9 cellular contexts compared by ENCODE assay signal in the genomic region with DNA sequence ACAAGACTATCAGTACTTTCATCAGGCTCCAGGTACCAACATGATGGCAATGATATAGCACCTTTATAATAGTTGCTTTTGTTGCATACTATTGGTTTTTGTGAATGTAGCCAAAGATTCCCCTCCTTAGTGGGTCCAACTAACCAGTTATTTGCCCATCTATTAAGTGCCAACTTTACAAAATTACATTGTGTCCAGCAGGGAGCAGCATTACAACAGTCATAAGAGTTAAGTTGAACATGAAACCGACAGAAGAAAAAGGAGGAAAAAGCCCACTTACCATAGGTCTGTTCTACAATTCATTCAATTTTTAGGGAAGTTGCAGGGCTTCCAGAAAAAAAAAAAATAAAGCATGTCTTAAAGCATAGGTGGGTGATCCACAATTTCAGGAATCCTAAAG. TPM values are rescaled to one million over a fixed set of nuclear protein-coding genes. Genes with fewer than 3 reads are reported as not detected.
A peak's percentile ranks its signal among the peaks of the same experiment; 100 is the strongest.
DNase-seq lines count a peak whose midpoint lies in the region; ATAC-seq, FAIRE-seq and TF ChIP-seq lines count a peak whose summit lies in the region.
"Had no signal": no experiment of that assay in that cellular context is flagged by ENCODE, and none has a peak within 500 bp of the region (broad histone marks: within the 10 kb centered on the region; RNA-seq: fewer than 3 reads in every experiment).

No MANE protein-coding gene starts in this region.

- CTCF ChIA-PET in Calu3 (lab: Charles Lee) (interaction anchor here (1.0 kb wide), 1 partner anchor 325 kb away, joined by 3 read pairs; no protein-coding TSS in a partner anchor), HCT116 (lab: Charles Lee) (interaction anchor here (0.9 to 1.0 kb wide), 2 partner anchors 383 to 470 kb away, joined by 3 to 7 read pairs; no protein-coding TSS in a partner anchor)

- no peak overlapping the region for H2AFZ ChIP-seq in HCT116 (ENCODE audit: low read depth, low read length, poor library complexity, severe bottlenecking)

- H4K20me1 ChIP-seq in HCT116 (ENCODE audit: insufficient read depth) = peaks cover 15% of the 10 kb centered on the region; the same call in 1 of the 2 replicates

- H3K36me3 ChIP-seq in HCT116 (ENCODE audit: control insufficient read depth in 1 of 2, insufficient read depth in 2 of 2, low read length in 2 of 2) = no peaks in the 10 kb centered on the region

- intact Hi-C loops in Calu3 (cut with micrococcal nuclease; ENCODE audit: unreplicated experiment) (loop anchor here (1.0 to 10.0 kb wide), 5 partner anchors 153 to 684 kb away; no protein-coding TSS in a partner anchor), HCT116 (cut with micrococcal nuclease) (loop anchor here (1.0 to 10.0 kb wide), 3 partner anchors 243 to 469 kb away; no protein-coding TSS in a partner anchor)

- no peaks in the 10 kb centered on the region for H3K4me1 Mint-ChIP-seq in Calu3 (ENCODE audit: low read depth, unreplicated experiment)
- H3K4me1 Mint-ChIP-seq in stimulated activated effector memory CD8-positive, alpha-beta T cell treated with anti-CD3 and anti-CD28 coated beads, Interleukin-12 subunit alpha, Interleukin-12 subunit beta, amount 100 ng/mL, for 72 hours = peaks cover 22% of the 10 kb centered on the region

- no peaks in the 10 kb centered on the region for H3K9me3 ChIP-seq in HCT116 (ENCODE audit: control insufficient read depth in 1 of 2, insufficient read depth in 1 of 2, low read depth in 1 of 2, low read length in 2 of 2)
- H3K9me3 ChIP-seq: mucosa of descending colon had no signal

- ATAC-seq in HCT116 (peak; percentile 55), GM19328 (IDR thresholded peaks at IDR 0.05; ENCODE audit: unreplicated experiment) (no peak)
- no peak for ATAC-seq in stimulated activated effector memory CD8-positive, alpha-beta T cell treated with anti-CD3 and anti-CD28 coated beads, Interleukin-12 subunit alpha, Interleukin-12 subunit beta, amount 100 ng/mL, for 72 hours
- ATAC-seq: mucosa of descending colon had no signal

- BruUV-seq in Calu3 (replicated peaks; lab: Mats Ljungman, UMichigan) = no TSS peak
- BruUV-seq in HCT116 (replicated peaks; lab: Mats Ljungman, UMichigan) = no TSS peak

- RAD21 ChIA-PET in HCT116 (lab: Charles Lee; ENCODE audit: low non-redundant PET in 1 of 2, low total read pairs in 2 of 2, uncharacterized antibody in 2 of 2, unreplicated experiment in 2 of 2) = no interaction called here

- no peak overlapping the region for H3K4me3 Mint-ChIP-seq in Calu3 (ENCODE audit: low read depth, unreplicated experiment)
- no peak overlapping the region for H3K4me3 Mint-ChIP-seq in stimulated activated effector memory CD8-positive, alpha-beta T cell treated with anti-CD3 and anti-CD28 coated beads, Interleukin-12 subunit alpha, Interleukin-12 subunit beta, amount 100 ng/mL, for 72 hours

- TF ChIP-seq RAD21 in HCT116 (IDR thresholded peaks at IDR 0.05; ENCODE audit: low read depth) = peak; percentile 58

- no peak for FAIRE-seq in RCC 7860 (lab: Jason Lieb, UNC)

- H3K9me2 ChIP-seq in HCT116 (ENCODE audit: insufficient read depth) = no peaks in the 10 kb centered on the region

- no peaks in the 10 kb centered on the region for H3K9me3 Mint-ChIP-seq in Calu3 (ENCODE audit: low read depth, unreplicated experiment)
- H3K9me3 Mint-ChIP-seq in stimulated activated effector memory CD8-positive, alpha-beta T cell treated with anti-CD3 and anti-CD28 coated beads, Interleukin-12 subunit alpha, Interleukin-12 subunit beta, amount 100 ng/mL, for 72 hours = no peaks in the 10 kb centered on the region

- peak; percentile 35 for TF ChIP-seq CTCF in Calu3 (IDR thresholded peaks at IDR 0.05; ENCODE audit: unreplicated experiment)
- TF ChIP-seq CTCF in HCT116 (IDR thresholded peaks at IDR 0.05 in 2 of 3, conservative IDR thresholded peaks at IDR 0.05 in 1 of 3; ENCODE audit: borderline replicate concordance in 1 of 3, insufficient read depth in 1 of 3, low read depth in 2 of 3, low read length in 2 of 3) = peak; percentile 39 to 63 (median 40); a peak in 5 of 6 replicates

- H3K27ac Mint-ChIP-seq in Calu3 (ENCODE audit: unreplicated experiment) = no peak overlapping the region
- no peak overlapping the region for H3K27ac Mint-ChIP-seq in stimulated activated effector memory CD8-positive, alpha-beta T cell treated with anti-CD3 and anti-CD28 coated beads, Interleukin-12 subunit alpha, Interleukin-12 subunit beta, amount 100 ng/mL, for 72 hours

- no peaks in the 10 kb centered on the region for H3K36me3 Mint-ChIP-seq in Calu3 (ENCODE audit: insufficient read depth, unreplicated experiment)
- no peaks in the 10 kb centered on the region for H3K36me3 Mint-ChIP-seq in stimulated activated effector memory CD8-positive, alpha-beta T cell treated with anti-CD3 and anti-CD28 coated beads, Interleukin-12 subunit alpha, Interleukin-12 subunit beta, amount 100 ng/mL, for 72 hours

- H3K9ac ChIP-seq in HCT116 (ENCODE audit: low read length) = no peak overlapping the region

- peaks cover 86% of the 10 kb centered on the region for H3K79me2 ChIP-seq in HCT116 (ENCODE audit: insufficient read depth, low read length)

- DNase-seq in Calu3 = peak; percentile 15
- DNase-seq in HCT116 (ENCODE audit: low read depth, low spot score) = peak; percentile 44
- DNase-seq in RCC 7860 (ENCODE audit: low spot score) = peak; percentile 7
- peak; percentile 41 for DNase-seq in glomerular endothelial cell (ENCODE audit: extremely low read depth, low read depth, low spot score)
- no peak for DNase-seq in stimulated activated effector memory CD8-positive, alpha-beta T cell treated with anti-CD3 and anti-CD28 coated beads, Interleukin-12 subunit alpha, Interleukin-12 subunit beta, amount 100 ng/mL, for 72 hours (ENCODE audit: low spot score in 2 of 2)
- DNase-seq in stimulated activated CD4-positive, alpha-beta T cell treated with anti-CD3 and anti-CD28 coated beads, Interleukin-4, amount 100 ng/mL, for 4 hours = no peak
- DNase-seq in GM19240 (ENCODE audit: insufficient read length, low spot score) = no peak

- no peaks in the 10 kb centered on the region for H3K4me1 ChIP-seq in HCT116 (ENCODE audit: control insufficient read depth in 1 of 2, insufficient read depth in 2 of 2, low read length in 2 of 2)

- TF ChIP-seq POLR2A in HCT116 (IDR thresholded peaks at IDR 0.05; ENCODE audit: borderline replicate concordance, extremely low read depth, insufficient read depth, insufficient read length) = no peak

- no peak overlapping the region for H3K4me3 ChIP-seq in HCT116 (replicated peaks in 1 of 2; ENCODE audit: low read depth in 1 of 2, low read length in 2 of 2)
- H3K4me3 ChIP-seq: mucosa of descending colon had no signal

- H3K4me2 ChIP-seq in HCT116 (ENCODE audit: low read length) = no peak overlapping the region

- H3K27me3 Mint-ChIP-seq in Calu3 (ENCODE audit: unreplicated experiment) = no peaks in the 10 kb centered on the region

- no peaks in the 10 kb centered on the region for H3K27me3 ChIP-seq in HCT116 (ENCODE audit: insufficient read depth, low read length)

- H3K27ac ChIP-seq in HCT116 (ENCODE audit: low read depth, low read length) = no peak overlapping the region

- POLR2A ChIA-PET in HCT116 (lab: Charles Lee) = no interaction called here

TF ChIP-seq in HCT116, 20 proteins besides CTCF, POLR2A, EP300 and RAD21:
- TF ChIP-seq ELF1 (IDR thresholded peaks at IDR 0.05; ENCODE audit: borderline replicate concordance, low read depth) (no peak), EZH2phosphoT487 (IDR thresholded peaks at IDR 0.05; ENCODE audit: borderline replicate concordance) (no peak), ZFX (IDR thresholded peaks at IDR 0.05) (no peak), ZNF274 (IDR thresholded peaks at IDR 0.05; ENCODE audit: low read depth, low read length) (no peak)
- TF ChIP-seq, protein P1, sequence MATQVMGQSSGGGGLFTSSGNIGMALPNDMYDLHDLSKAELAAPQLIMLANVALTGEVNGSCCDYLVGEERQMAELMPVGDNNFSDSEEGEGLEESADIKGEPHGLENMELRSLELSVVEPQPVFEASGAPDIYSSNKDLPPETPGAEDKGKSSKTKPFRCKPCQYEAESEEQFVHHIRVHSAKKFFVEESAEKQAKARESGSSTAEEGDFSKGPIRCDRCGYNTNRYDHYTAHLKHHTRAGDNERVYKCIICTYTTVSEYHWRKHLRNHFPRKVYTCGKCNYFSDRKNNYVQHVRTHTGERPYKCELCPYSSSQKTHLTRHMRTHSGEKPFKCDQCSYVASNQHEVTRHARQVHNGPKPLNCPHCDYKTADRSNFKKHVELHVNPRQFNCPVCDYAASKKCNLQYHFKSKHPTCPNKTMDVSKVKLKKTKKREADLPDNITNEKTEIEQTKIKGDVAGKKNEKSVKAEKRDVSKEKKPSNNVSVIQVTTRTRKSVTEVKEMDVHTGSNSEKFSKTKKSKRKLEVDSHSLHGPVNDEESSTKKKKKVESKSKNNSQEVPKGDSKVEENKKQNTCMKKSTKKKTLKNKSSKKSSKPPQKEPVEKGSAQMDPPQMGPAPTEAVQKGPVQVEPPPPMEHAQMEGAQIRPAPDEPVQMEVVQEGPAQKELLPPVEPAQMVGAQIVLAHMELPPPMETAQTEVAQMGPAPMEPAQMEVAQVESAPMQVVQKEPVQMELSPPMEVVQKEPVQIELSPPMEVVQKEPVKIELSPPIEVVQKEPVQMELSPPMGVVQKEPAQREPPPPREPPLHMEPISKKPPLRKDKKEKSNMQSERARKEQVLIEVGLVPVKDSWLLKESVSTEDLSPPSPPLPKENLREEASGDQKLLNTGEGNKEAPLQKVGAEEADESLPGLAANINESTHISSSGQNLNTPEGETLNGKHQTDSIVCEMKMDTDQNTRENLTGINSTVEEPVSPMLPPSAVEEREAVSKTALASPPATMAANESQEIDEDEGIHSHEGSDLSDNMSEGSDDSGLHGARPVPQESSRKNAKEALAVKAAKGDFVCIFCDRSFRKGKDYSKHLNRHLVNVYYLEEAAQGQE (IDR thresholded peaks at IDR 0.05; ENCODE audit: low read depth) = no peak
- TF ChIP-seq, protein P2, sequence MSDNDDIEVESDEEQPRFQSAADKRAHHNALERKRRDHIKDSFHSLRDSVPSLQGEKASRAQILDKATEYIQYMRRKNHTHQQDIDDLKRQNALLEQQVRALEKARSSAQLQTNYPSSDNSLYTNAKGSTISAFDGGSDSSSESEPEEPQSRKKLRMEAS (IDR thresholded peaks at IDR 0.05) = no peak
- TF ChIP-seq, protein P3, sequence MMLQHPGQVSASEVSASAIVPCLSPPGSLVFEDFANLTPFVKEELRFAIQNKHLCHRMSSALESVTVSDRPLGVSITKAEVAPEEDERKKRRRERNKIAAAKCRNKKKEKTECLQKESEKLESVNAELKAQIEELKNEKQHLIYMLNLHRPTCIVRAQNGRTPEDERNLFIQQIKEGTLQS (IDR thresholded peaks at IDR 0.05) = no peak

RNA-seq across cellular contexts. Expression of a gene that starts 21.6 kb away (rescaled TPM):
- total RNA-seq in Calu3 (2022) (22.9 and 25.5 TPM in 2 replicates), HCT116 (2021; ENCODE audit: unreplicated experiment) (38.5 TPM), glomerular endothelial cell (3.9 and 6.0 TPM in 2 replicates)
- polyA plus RNA-seq in HCT116 (2012) = 20.5 and 63.6 TPM in 2 replicates

RNA-seq across cellular contexts. Expression of a gene that starts 21.7 kb away (rescaled TPM):
- total RNA-seq in Calu3 (2022) (18.0 and 20.3 TPM in 2 replicates), HCT116 (2021; ENCODE audit: unreplicated experiment) (21.4 TPM), glomerular endothelial cell (17.3 and 24.0 TPM in 2 replicates)
- 8.2 and 9.7 TPM in 2 replicates for polyA plus RNA-seq in HCT116 (2012)

Comparison
In these comparisons a context has a peak if more than half of its experiments do, and no peak if none do; other contexts are left out.
1. DNase-seq: peak in Calu3 (single experiment), HCT116 (single experiment), RCC 7860 (single experiment) and glomerular endothelial cell (single experiment); none in stimulated activated effector memory CD8-positive, alpha-beta T cell treated with anti-CD3 and anti-CD28 coated beads, Interleukin-12 subunit alpha, Interleukin-12 subunit beta, amount 100 ng/mL, for 72 hours (0 of 2), stimulated activated CD4-positive, alpha-beta T cell treated with anti-CD3 and anti-CD28 coated beads, Interleukin-4, amount 100 ng/mL, for 4 hours (0 of 2) and GM19240 (single experiment).